In the genomic region with DNA sequence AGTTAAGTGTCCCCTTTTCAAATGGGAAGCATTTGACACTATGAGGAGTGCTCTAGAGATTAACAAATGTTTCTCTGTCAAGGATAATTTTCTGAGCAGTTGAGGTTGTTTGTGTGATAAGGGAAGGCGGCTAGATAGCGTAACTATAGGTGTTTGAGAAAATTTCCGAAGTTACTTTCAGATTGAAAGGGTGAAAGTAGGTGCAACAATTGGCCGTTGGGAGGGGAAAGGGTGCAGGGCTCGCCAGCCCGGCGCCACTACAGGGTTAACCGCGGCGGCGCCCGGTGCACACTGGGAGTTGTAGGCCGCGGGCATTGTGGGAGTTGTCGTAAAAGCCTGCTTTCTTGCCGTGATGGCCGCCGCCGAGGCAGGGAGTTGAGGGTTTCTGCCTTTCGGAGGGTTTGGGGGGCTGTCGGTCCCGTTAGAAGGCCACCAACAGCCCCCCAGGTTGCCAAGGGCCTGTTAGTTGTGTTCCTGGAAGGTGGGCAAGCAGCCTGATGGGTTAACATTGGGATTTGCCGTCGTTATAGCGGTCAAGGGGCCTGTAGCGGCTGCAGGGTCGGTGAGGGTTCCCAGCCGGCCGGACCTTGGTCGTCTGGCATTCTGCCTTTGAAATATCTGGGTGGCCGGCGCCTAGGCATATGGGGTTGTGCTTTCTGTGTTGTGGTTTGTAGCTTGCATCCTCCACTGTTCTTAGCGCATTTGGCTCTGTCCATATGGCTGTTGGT, we compare ENCODE assay signal across 8 cellular contexts. TPM values are rescaled to one million over a fixed set of nuclear protein-coding genes. Genes with fewer than 3 reads are reported as not detected.
DNase-seq lines count a peak whose midpoint lies in the region; ATAC-seq and TF ChIP-seq lines count a peak whose summit lies in the region.

No MANE protein-coding gene starts in this region.

- peak; percentile 100 for ATAC-seq in RWPE2 (ENCODE audit: low read depth)

- H3K4me3 Mint-ChIP-seq in nephron progenitor cell, result peak overlapping the region; percentile 100
- peak overlapping the region; percentile 99 for H3K4me3 Mint-ChIP-seq in stimulated activated naive CD8-positive, alpha-beta T cell treated with anti-CD3 and anti-CD28 coated beads, Interleukin-15, Interleukin-2, amounts not matched to agents 100 ng/mL and 50 ng/mL, for 24 hours

- H3K27me3 Mint-ChIP-seq in nephron progenitor cell (ENCODE audit: low read depth, poor library complexity), result peaks cover 24% of the 10 kb centered on the region
- peaks cover 17% of the 10 kb centered on the region for H3K27me3 Mint-ChIP-seq in stimulated activated naive CD8-positive, alpha-beta T cell treated with anti-CD3 and anti-CD28 coated beads, Interleukin-15, Interleukin-2, amounts not matched to agents 100 ng/mL and 50 ng/mL, for 24 hours

- H3K9me3 Mint-ChIP-seq in nephron progenitor cell, result peaks cover 4% of the 10 kb centered on the region
- no peaks in the 10 kb centered on the region for H3K9me3 Mint-ChIP-seq in stimulated activated naive CD8-positive, alpha-beta T cell treated with anti-CD3 and anti-CD28 coated beads, Interleukin-15, Interleukin-2, amounts not matched to agents 100 ng/mL and 50 ng/mL, for 24 hours

- H3K27ac ChIP-seq in RWPE2 (ENCODE audit: poor library complexity, severe bottlenecking), result no peak overlapping the region

- H3K27ac Mint-ChIP-seq in nephron progenitor cell, result peak overlapping the region; percentile 96
- peak overlapping the region; percentile 92 for H3K27ac Mint-ChIP-seq in stimulated activated naive CD8-positive, alpha-beta T cell treated with anti-CD3 and anti-CD28 coated beads, Interleukin-15, Interleukin-2, amounts not matched to agents 100 ng/mL and 50 ng/mL, for 24 hours

- peaks cover 17% of the 10 kb centered on the region for H3K4me1 Mint-ChIP-seq in nephron progenitor cell
- peaks cover 30% of the 10 kb centered on the region for H3K4me1 Mint-ChIP-seq in stimulated activated naive CD8-positive, alpha-beta T cell treated with anti-CD3 and anti-CD28 coated beads, Interleukin-15, Interleukin-2, amounts not matched to agents 100 ng/mL and 50 ng/mL, for 24 hours (ENCODE audit: low read depth)

- H3K36me3 ChIP-seq in RWPE2 (ENCODE audit: low read depth), result no peaks in the 10 kb centered on the region

- H3K27me3 ChIP-seq in RWPE2 (ENCODE audit: insufficient read depth, poor library complexity, severe bottlenecking), result peaks cover 19% of the 10 kb centered on the region

- H3K9me3 ChIP-seq in RWPE2 (ENCODE audit: severe bottlenecking), result no peaks in the 10 kb centered on the region

- peaks cover 4% of the 10 kb centered on the region for H3K4me1 ChIP-seq in RWPE2 (ENCODE audit: insufficient read depth, poor library complexity, severe bottlenecking)

- H3K4me3 ChIP-seq in LNCaP clone FGC (ENCODE audit: low read depth, low read length) (peak overlapping the region; percentile 70), RWPE2 (ENCODE audit: severe bottlenecking) (peak overlapping the region; percentile 54)

- TF ChIP-seq CTCF in LNCaP clone FGC (IDR thresholded peaks at IDR 0.05; ENCODE audit: control insufficient read depth, extremely low read depth, insufficient read depth), result no peak
- no peak for TF ChIP-seq CTCF in RWPE2 (IDR thresholded peaks at IDR 0.05; ENCODE audit: poor library complexity, severe bottlenecking)
- TF ChIP-seq CTCF in nephron progenitor cell (IDR thresholded peaks at IDR 0.05), result no peak

- H3K36me3 Mint-ChIP-seq in nephron progenitor cell (ENCODE audit: low read depth), result peaks cover 18% of the 10 kb centered on the region
- H3K36me3 Mint-ChIP-seq in stimulated activated naive CD8-positive, alpha-beta T cell treated with anti-CD3 and anti-CD28 coated beads, Interleukin-15, Interleukin-2, amounts not matched to agents 100 ng/mL and 50 ng/mL, for 24 hours (ENCODE audit: low read depth), result no peaks in the 10 kb centered on the region

- DNase-seq in ELR (ENCODE audit: low read depth) (peak; percentile 91), H4 (ENCODE audit: low spot score) (peak; percentile 85), LNCaP clone FGC (ENCODE audit: low read depth) (peak; percentile 49), RWPE2 (ENCODE audit: low spot score) (peak; percentile 82), fibroblast of the conjunctiva (ENCODE audit: low read depth) (peak; percentile 66), nephron progenitor cell (peak; percentile 85)
- DNase-seq in activated effector memory CD4-positive, alpha-beta T cell treated with anti-CD3 and anti-CD28 coated beads, Interleukin-2, amount 50 U/mL, for 16 hours, result peak; percentile 95

RNA-seq across cellular contexts. Expression of a gene that starts 36.5 kb away (rescaled TPM):
- 65.0 and 81.1 TPM in 2 replicates for total RNA-seq in H4 (2014; rRNA removed; shearing (Covaris generic))
